In genomic region chr10:1162481-1163203, GRCh38 we compare ENCODE assay signal across 1 cellular context.
TF ChIP-seq lines count a peak whose summit lies in the region.

No MANE protein-coding gene starts in this region.

TF ChIP-seq in GM23338, 12 proteins besides CTCF, POLR2A, EP300 and RAD21 (continued from another document):
- TF ChIP-seq REST (IDR thresholded peaks at IDR 0.05; ENCODE audit: unreplicated experiment) (no peak), ZNF331 (CRISPR knock-in tag; IDR thresholded peaks at IDR 0.05; ENCODE audit: low read depth) (no peak), EZH2 (IDR thresholded peaks at IDR 0.05; ENCODE audit: low read depth, unreplicated experiment) (no peak), CREB1 (CRISPR knock-in tag; IDR thresholded peaks at IDR 0.05; ENCODE audit: low read depth) (no peak), ETS1 (IDR thresholded peaks at IDR 0.05) (no peak), EZH2phosphoT487 (IDR thresholded peaks at IDR 0.05; ENCODE audit: unreplicated experiment) (no peak), NANOG (IDR thresholded peaks at IDR 0.05; ENCODE audit: borderline replicate concordance) (no peak)
